Comparison of ENCODE assay signal across 9 cellular contexts in genomic region chr2:10569460-10569859, GRCh38.
"Had no signal": no experiment of that assay in that cellular context is flagged by ENCODE, and none has a peak within 500 bp of the region (broad histone marks: within the 10 kb centered on the region; RNA-seq: fewer than 3 reads in every experiment).

No MANE protein-coding gene starts in this region.

- H3K27me3 ChIP-seq: breast epithelium, right atrium auricular region, transverse colon had no signal

- H3K4me2 ChIP-seq: smooth muscle cell had no signal

- H3K4me1 ChIP-seq: breast epithelium, right atrium auricular region, transverse colon had no signal

- H3K9me3 ChIP-seq: right atrium auricular region, transverse colon had no signal

- DNase-seq: activated CD4-positive, alpha-beta T cell treated with anti-CD3 and anti-CD28 coated beads, Interleukin-2, amount 10 ng/mL, durations not matched to agents 24 days and 14 days; activated gamma-delta T cell treated with Interleukin-2 at 50 U/mL for 16 hours; activated T-cell treated with anti-CD3 and anti-CD28 coated beads, Interleukin-2, amount 50 U/mL, for 48 hours; hippocampal formation; kidney glomerular epithelial cell; transverse colon had no signal

- H3K27ac ChIP-seq: breast epithelium, right atrium auricular region, transverse colon had no signal

- H3K4me3 ChIP-seq: breast epithelium, right atrium auricular region, smooth muscle cell, transverse colon had no signal

- H3K27ac Mint-ChIP-seq: activated CD4-positive, alpha-beta T cell treated with anti-CD3 and anti-CD28 coated beads, Interleukin-2, amount 10 ng/mL, durations not matched to agents 24 days and 14 days had no signal

- H3K9me3 Mint-ChIP-seq: activated CD4-positive, alpha-beta T cell treated with anti-CD3 and anti-CD28 coated beads, Interleukin-2, amount 10 ng/mL, durations not matched to agents 24 days and 14 days had no signal

- H3K4me3 Mint-ChIP-seq: activated CD4-positive, alpha-beta T cell treated with anti-CD3 and anti-CD28 coated beads, Interleukin-2, amount 10 ng/mL, durations not matched to agents 24 days and 14 days had no signal

- H3K27me3 Mint-ChIP-seq: activated CD4-positive, alpha-beta T cell treated with anti-CD3 and anti-CD28 coated beads, Interleukin-2, amount 10 ng/mL, durations not matched to agents 24 days and 14 days had no signal

- H3K36me3 ChIP-seq: breast epithelium had no signal
